ENCODE assay signal across 13 cellular contexts in the genomic region with DNA sequence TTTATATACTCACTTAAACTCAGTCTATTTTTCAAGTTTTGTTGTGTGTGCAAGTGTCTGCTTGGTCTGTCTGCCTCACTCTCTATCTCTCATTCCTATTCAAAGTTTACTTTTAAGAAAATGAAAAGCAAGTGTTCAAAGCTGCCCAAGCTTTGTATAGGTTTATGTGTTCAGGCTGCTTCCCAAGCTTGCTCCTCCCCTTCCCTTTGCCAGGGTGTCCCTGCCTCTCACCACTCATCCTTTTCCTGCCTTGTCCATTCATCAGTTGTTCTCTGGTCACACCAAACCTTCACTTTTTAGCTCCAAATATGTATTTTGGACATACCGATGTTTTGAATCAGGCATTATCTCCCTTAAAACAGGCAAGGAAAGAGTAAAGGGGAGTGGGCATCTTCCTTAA. TPM values are rescaled to one million over a fixed set of nuclear protein-coding genes. Genes with fewer than 3 reads are reported as not detected.
A peak's percentile ranks its signal among the peaks of the same experiment; 100 is the strongest.
DNase-seq lines count a peak whose midpoint lies in the region; ATAC-seq and TF ChIP-seq lines count a peak whose summit lies in the region.
"Had no signal": no experiment of that assay in that cellular context is flagged by ENCODE, and none has a peak within 500 bp of the region (broad histone marks: within the 10 kb centered on the region; RNA-seq: fewer than 3 reads in every experiment).

No MANE protein-coding gene starts in this region.

- BruUV-seq in PC-3 (replicated peaks; lab: Mats Ljungman, UMichigan), result no TSS peak

- H3K4me3 ChIP-seq in PC-3 (ENCODE audit: low read length) (no peak overlapping the region), psoas muscle (no peak overlapping the region)

- H3K4me1 ChIP-seq in PC-3 (ENCODE audit: insufficient read depth, low read length) (peaks cover 17% of the 10 kb centered on the region), psoas muscle (peaks cover 29% of the 10 kb centered on the region)

- peak; percentile 45 for ATAC-seq in PC-3
- ATAC-seq in psoas muscle, result no peak
- no peak for ATAC-seq in HG03432 (IDR thresholded peaks at IDR 0.05; ENCODE audit: unreplicated experiment)
- ATAC-seq: activated T-cell treated with anti-CD3 and anti-CD28 coated beads, Interleukin-2, amount 50 U/mL, for 72 hours had no signal

- no peak overlapping the region for H2AFZ ChIP-seq in PC-3 (ENCODE audit: low read length)

- DNase-seq in GM03348 (ENCODE audit: low spot score) (peak; percentile 35), PC-3 (no peak), fibroblast of peridontal ligament (ENCODE audit: extremely low read depth) (peak; percentile 8), psoas muscle (no peak), NCI-H2227 treated with DMSO at 0.1 percent for 48 hours (lab: John Stamatoyannopoulos, UW) (no peak), GM10266 (ENCODE audit: extremely low spot score) (no peak), NCI-H146 (lab: John Stamatoyannopoulos, UW) (no peak)
- DNase-seq: activated T-cell treated with anti-CD3 and anti-CD28 coated beads, Interleukin-2, amount 50 U/mL, for 72 hours; mammary epithelial cell; NCI-H524; retina; WERI-Rb-1 had no signal

- CTCF ChIA-PET in PC-3 (lab: Charles Lee), result interaction anchor here (0.7 kb wide), 2 partner anchors 21 to 656 kb away, joined by 3 read pairs; no protein-coding TSS in a partner anchor

- intact Hi-C loops in PC-3 (cut with micrococcal nuclease), result loop anchor here (2.0 kb wide), 1 partner anchor 15 kb away; no protein-coding TSS in a partner anchor
- intact Hi-C loops in psoas muscle (cut with DNase I), result no loop called here

- H3K27ac ChIP-seq in PC-3 (ENCODE audit: low read length), result peak overlapping the region; percentile 7; the same call in 1 of the 2 replicates
- peak overlapping the region; percentile 54 for H3K27ac ChIP-seq in psoas muscle
- H3K27ac ChIP-seq: WERI-Rb-1 had no signal

- H4K20me1 ChIP-seq in PC-3 (ENCODE audit: low read length), result no peaks in the 10 kb centered on the region

- H3K4me2 ChIP-seq in PC-3 (ENCODE audit: low read length), result no peak overlapping the region

- no peaks in the 10 kb centered on the region for H3K36me3 ChIP-seq in PC-3 (ENCODE audit: low read depth, low read length)
- H3K36me3 ChIP-seq in psoas muscle (ENCODE audit: insufficient read depth in 1 of 2, low read depth in 1 of 2), result no peaks in the 10 kb centered on the region
- H3K36me3 ChIP-seq: WERI-Rb-1 had no signal

- H3K9me3 ChIP-seq in PC-3 (ENCODE audit: low read length) (no peaks in the 10 kb centered on the region), psoas muscle (no peaks in the 10 kb centered on the region)

- H3K79me2 ChIP-seq in PC-3 (ENCODE audit: low read length), result no peaks in the 10 kb centered on the region

- H3K27me3 ChIP-seq in PC-3 (ENCODE audit: low read length), result no peaks in the 10 kb centered on the region
- H3K27me3 ChIP-seq in psoas muscle (ENCODE audit: insufficient read depth in 3 of 3, low read length in 2 of 3), result no peaks in the 10 kb centered on the region

- no peak overlapping the region for H3K9ac ChIP-seq in PC-3 (ENCODE audit: low read length)

- TF ChIP-seq CTCF in PC-3 (conservative IDR thresholded peaks at IDR 0.05; ENCODE audit: low read depth, low read length) (no peak), psoas muscle (IDR thresholded peaks at IDR 0.05) (no peak), GM10266 (IDR thresholded peaks at IDR 0.05; ENCODE audit: control insufficient read depth, insufficient read depth, low read depth, missing control alignments) (no peak)

- POLR2A ChIA-PET in PC-3 (lab: Charles Lee; ENCODE audit: unreplicated experiment), result no interaction called here

- WGBS in psoas muscle, 3 donors, result 78 to 92% (median 80%) methylated on average over 1 of the region's 1 CpG

- H3F3A ChIP-seq in PC-3 (ENCODE audit: low read length, unreplicated experiment), result no peaks in the 10 kb centered on the region

- H3K9me2 ChIP-seq in PC-3 (replicated peaks; ENCODE audit: low read length), result no peaks in the 10 kb centered on the region

RNA-seq across cellular contexts. Expression of a gene that starts 41.3 kb away (rescaled TPM):
- total RNA-seq in PC-3 (2014; rRNA removed), result 19.4 and 32.3 TPM in 2 replicates
- total RNA-seq in psoas muscle, result 10 to 100 TPM; 16.3 to 21.2 (median 18.6) TPM
- polyA plus RNA-seq in psoas muscle, result 10 to 100 TPM in 1 of 3 donors, 1 to 10 TPM in 2; 3.7 to 13.3 (median 4.3) TPM

RNA-seq across cellular contexts. Expression of a gene that starts 47.2 kb away (rescaled TPM):
- total RNA-seq in PC-3 (2014; rRNA removed), result 126 and 137 TPM in 2 replicates
- total RNA-seq in psoas muscle, result under 1 TPM; 0.13 to 0.79 (median 0.31) TPM
- under 1 TPM; 0.04 to 0.31 (median 0.08) TPM for polyA plus RNA-seq in psoas muscle

Comparison
In these comparisons a context has a peak if more than half of its experiments do, and no peak if none do; other contexts are left out.
1. DNase-seq: peak in GM03348 (single experiment) and fibroblast of peridontal ligament (single experiment); none in PC-3 (single experiment), psoas muscle (0 of 2), NCI-H2227 treated with DMSO at 0.1 percent for 48 hours (single experiment), GM10266 (single experiment) and NCI-H146 (single experiment).
2. RNA of a gene that starts 47.2 kb away (total RNA-seq): 126 to 137 TPM in PC-3; 0.13 to 0.79 TPM in psoas muscle; every median in the first group is over 10 times any median in the second.